In the genomic region with DNA sequence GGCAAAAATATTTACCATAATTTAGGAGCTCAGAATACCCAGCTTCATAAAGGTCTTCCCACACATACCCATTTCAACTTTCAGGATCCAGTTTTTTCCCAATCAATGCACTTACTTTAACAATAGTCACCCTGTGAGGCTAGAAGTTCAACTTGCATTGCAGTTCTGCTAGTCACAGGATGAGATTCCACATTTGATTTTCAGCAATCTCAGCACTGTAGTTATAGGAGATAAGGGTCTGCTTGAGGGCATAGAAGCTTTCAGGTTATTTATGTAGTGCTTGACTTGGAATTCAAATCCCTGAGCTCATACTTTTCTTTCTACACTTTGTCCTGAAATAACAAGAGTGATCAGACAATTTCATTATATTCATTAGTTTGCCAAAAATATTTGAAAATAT, we compare ENCODE assay signal across 22 cellular contexts.
DNase-seq lines count a peak whose midpoint lies in the region; ATAC-seq and TF ChIP-seq lines count a peak whose summit lies in the region.
"Had no signal": no experiment of that assay in that cellular context is flagged by ENCODE, and none has a peak within 500 bp of the region (broad histone marks: within the 10 kb centered on the region; RNA-seq: fewer than 3 reads in every experiment).

No MANE protein-coding gene starts in this region.

- intact Hi-C loops in activated CD4-positive, alpha-beta memory T cell treated with anti-CD3 and anti-CD28 coated beads for 36 hours (cut with micrococcal nuclease), result no loop called here

- no peak overlapping the region for H3K9ac ChIP-seq in Karpas-422 (ENCODE audit: low read length)
- H3K9ac ChIP-seq: BLaER1 treated with 17β-estradiol and CSF1 and Interleukin-3, amounts not matched to agents 10 nM and 100 nM had no signal

- H3K9me2 ChIP-seq in Karpas-422 (replicated peaks; ENCODE audit: insufficient read depth, low read length), result no peaks in the 10 kb centered on the region

- no peak for ATAC-seq in activated T-helper 17 cell treated with anti-CD3 and anti-CD28 coated beads, Interleukin-2, amount 50 U/mL, for 72 hours (replicated peaks)
- ATAC-seq in activated T-cell treated with anti-CD3 and anti-CD28 coated beads, Interleukin-2, amount 50 U/mL, for 4 hours, result no peak
- ATAC-seq: A549, GM23338, HCT116 had no signal

- no peaks in the 10 kb centered on the region; the same call in 1 of the 2 replicates for H3K36me3 ChIP-seq in Karpas-422 (ENCODE audit: insufficient read depth, low read length)
- H3K36me3 ChIP-seq: BE2C; BLaER1 treated with 17β-estradiol and CSF1 and Interleukin-3, amounts not matched to agents 10 nM and 100 nM had no signal

- no peak overlapping the region for H3K4me2 ChIP-seq in Karpas-422 (ENCODE audit: low read depth, low read length, poor library complexity, severe bottlenecking)
- H3K4me2 ChIP-seq: A549; BLaER1 treated with 17β-estradiol and CSF1 and Interleukin-3, amounts not matched to agents 10 nM and 100 nM; GM23338 had no signal

- H3K79me2 ChIP-seq in Karpas-422 (ENCODE audit: low read length), result no peaks in the 10 kb centered on the region

- no peak for DNase-seq in activated CD4-positive, alpha-beta memory T cell treated with anti-CD3 and anti-CD28 coated beads for 36 hours
- no peak for DNase-seq in activated CD4-positive, alpha-beta memory T cell treated with anti-CD3 and anti-CD28 coated beads, Interleukin-2, amount 10 ng/mL, durations not matched to agents 7 days and 5 days
- DNase-seq in Karpas-422 (no peak), fibroblast of the aortic adventitia (ENCODE audit: low read depth) (peak; percentile 28), NCI-H187 (lab: John Stamatoyannopoulos, UW) (no peak)
- no peak for DNase-seq in activated T-cell treated with anti-CD3 and anti-CD28 coated beads, Interleukin-2, amount 50 U/mL, for 4 hours
- DNase-seq: 8988T; ACHN; AML-193; BE2C; CD4-positive, alpha-beta T cell; CD8-positive, alpha-beta memory T cell; DMS53; DMS79 treated with DMSO at 0.1 percent for 48 hours; GF-D8; H9 had no signal

- H3K27ac Mint-ChIP-seq in activated CD4-positive, alpha-beta memory T cell treated with anti-CD3 and anti-CD28 coated beads for 36 hours, result peak overlapping the region; percentile 56
- H3K27ac Mint-ChIP-seq in activated CD4-positive, alpha-beta memory T cell treated with anti-CD3 and anti-CD28 coated beads, Interleukin-2, amount 10 ng/mL, durations not matched to agents 7 days and 5 days, result no peak overlapping the region
- no peak overlapping the region for H3K27ac Mint-ChIP-seq in activated T-helper 17 cell treated with anti-CD3 and anti-CD28 coated beads, Interleukin-2, amount 50 U/mL, for 72 hours
- H3K27ac Mint-ChIP-seq: CD14-positive monocyte; CD4-positive, alpha-beta T cell; GM23338; H9 had no signal

- POLR2A ChIA-PET in activated CD4-positive, alpha-beta memory T cell treated with anti-CD3 and anti-CD28 coated beads for 36 hours (lab: Charles Lee), result interaction anchor here (1.6 kb wide), 1 partner anchor 76 kb away, joined by 4 read pairs; no protein-coding TSS in a partner anchor
- POLR2A ChIA-PET in activated CD4-positive, alpha-beta memory T cell treated with anti-CD3 and anti-CD28 coated beads, Interleukin-2, amount 10 ng/mL, durations not matched to agents 7 days and 5 days (lab: Charles Lee), result no interaction called here

- H3K4me3 ChIP-seq in Karpas-422 (ENCODE audit: low read length) (no peak overlapping the region), fibroblast of the aortic adventitia (ENCODE audit: low read depth, low read length) (no peak overlapping the region)
- H3K4me3 ChIP-seq: A549; BLaER1 treated with 17β-estradiol and CSF1 and Interleukin-3, amounts not matched to agents 10 nM and 100 nM; GM23338 had no signal

- no peaks in the 10 kb centered on the region for H3K36me3 Mint-ChIP-seq in activated CD4-positive, alpha-beta memory T cell treated with anti-CD3 and anti-CD28 coated beads for 36 hours
- peaks cover 3% of the 10 kb centered on the region for H3K36me3 Mint-ChIP-seq in activated CD4-positive, alpha-beta memory T cell treated with anti-CD3 and anti-CD28 coated beads, Interleukin-2, amount 10 ng/mL, durations not matched to agents 7 days and 5 days (ENCODE audit: low read depth)
- H3K36me3 Mint-ChIP-seq in activated T-helper 17 cell treated with anti-CD3 and anti-CD28 coated beads, Interleukin-2, amount 50 U/mL, for 72 hours (ENCODE audit: low read depth), result no peaks in the 10 kb centered on the region
- peaks cover 3% of the 10 kb centered on the region for H3K36me3 Mint-ChIP-seq in activated T-cell treated with anti-CD3 and anti-CD28 coated beads, Interleukin-2, amount 50 U/mL, for 4 hours (ENCODE audit: insufficient read depth)
- H3K36me3 Mint-ChIP-seq: CD14-positive monocyte had no signal

- peaks cover 4% of the 10 kb centered on the region; the same call in 1 of the 2 replicates for H3K9me3 ChIP-seq in Karpas-422 (ENCODE audit: low read length)
- H3K9me3 ChIP-seq: A549, BE2C had no signal

- H3K4me1 Mint-ChIP-seq in activated CD4-positive, alpha-beta memory T cell treated with anti-CD3 and anti-CD28 coated beads for 36 hours (ENCODE audit: low read depth), result peaks cover 75% of the 10 kb centered on the region
- peaks cover 9% of the 10 kb centered on the region for H3K4me1 Mint-ChIP-seq in activated CD4-positive, alpha-beta memory T cell treated with anti-CD3 and anti-CD28 coated beads, Interleukin-2, amount 10 ng/mL, durations not matched to agents 7 days and 5 days
- peaks cover 18% of the 10 kb centered on the region for H3K4me1 Mint-ChIP-seq in activated T-helper 17 cell treated with anti-CD3 and anti-CD28 coated beads, Interleukin-2, amount 50 U/mL, for 72 hours
- peaks cover 58% of the 10 kb centered on the region for H3K4me1 Mint-ChIP-seq in activated T-cell treated with anti-CD3 and anti-CD28 coated beads, Interleukin-2, amount 50 U/mL, for 4 hours (ENCODE audit: low read depth)
- H3K4me1 Mint-ChIP-seq: GM23338, H9 had no signal

- H3K9me3 Mint-ChIP-seq in activated CD4-positive, alpha-beta memory T cell treated with anti-CD3 and anti-CD28 coated beads for 36 hours, result no peaks in the 10 kb centered on the region
- peaks cover 16% of the 10 kb centered on the region for H3K9me3 Mint-ChIP-seq in activated CD4-positive, alpha-beta memory T cell treated with anti-CD3 and anti-CD28 coated beads, Interleukin-2, amount 10 ng/mL, durations not matched to agents 7 days and 5 days
- H3K9me3 Mint-ChIP-seq in activated T-helper 17 cell treated with anti-CD3 and anti-CD28 coated beads, Interleukin-2, amount 50 U/mL, for 72 hours, result no peaks in the 10 kb centered on the region
- H3K9me3 Mint-ChIP-seq in activated T-cell treated with anti-CD3 and anti-CD28 coated beads, Interleukin-2, amount 50 U/mL, for 4 hours, result peaks cover 11% of the 10 kb centered on the region
- H3K9me3 Mint-ChIP-seq: GM23338 had no signal

- H3K27ac ChIP-seq in Karpas-422 (ENCODE audit: low read length), result no peak overlapping the region
- H3K27ac ChIP-seq: A549; BLaER1 treated with 17β-estradiol and CSF1 and Interleukin-3, amounts not matched to agents 10 nM and 100 nM had no signal

- no peaks in the 10 kb centered on the region for H3K27me3 ChIP-seq in Karpas-422 (ENCODE audit: low read length)
- H3K27me3 ChIP-seq: BE2C had no signal

- no peaks in the 10 kb centered on the region for H3K27me3 Mint-ChIP-seq in activated CD4-positive, alpha-beta memory T cell treated with anti-CD3 and anti-CD28 coated beads for 36 hours
- no peaks in the 10 kb centered on the region for H3K27me3 Mint-ChIP-seq in activated CD4-positive, alpha-beta memory T cell treated with anti-CD3 and anti-CD28 coated beads, Interleukin-2, amount 10 ng/mL, durations not matched to agents 7 days and 5 days
- no peaks in the 10 kb centered on the region for H3K27me3 Mint-ChIP-seq in activated T-helper 17 cell treated with anti-CD3 and anti-CD28 coated beads, Interleukin-2, amount 50 U/mL, for 72 hours
- H3K27me3 Mint-ChIP-seq in activated T-cell treated with anti-CD3 and anti-CD28 coated beads, Interleukin-2, amount 50 U/mL, for 4 hours (ENCODE audit: low read depth), result no peaks in the 10 kb centered on the region
- H3K27me3 Mint-ChIP-seq: CD4-positive, alpha-beta T cell; CD8-positive, alpha-beta memory T cell had no signal

- TF ChIP-seq CTCF in fibroblast of the aortic adventitia (IDR thresholded peaks at IDR 0.05; ENCODE audit: insufficient read depth, low read length), result no peak

- CTCF ChIA-PET in activated CD4-positive, alpha-beta memory T cell treated with anti-CD3 and anti-CD28 coated beads for 36 hours (lab: Charles Lee), result interaction anchor here (1.2 to 1.4 kb wide), 2 partner anchors 11 to 44 kb away, joined by 3 to 6 read pairs; no protein-coding TSS in a partner anchor
- CTCF ChIA-PET in activated CD4-positive, alpha-beta memory T cell treated with anti-CD3 and anti-CD28 coated beads, Interleukin-2, amount 10 ng/mL, durations not matched to agents 7 days and 5 days (lab: Charles Lee), result no interaction called here

- no peak overlapping the region for H3K4me3 Mint-ChIP-seq in activated CD4-positive, alpha-beta memory T cell treated with anti-CD3 and anti-CD28 coated beads for 36 hours
- no peak overlapping the region for H3K4me3 Mint-ChIP-seq in activated CD4-positive, alpha-beta memory T cell treated with anti-CD3 and anti-CD28 coated beads, Interleukin-2, amount 10 ng/mL, durations not matched to agents 7 days and 5 days
- peak overlapping the region; percentile 6 for H3K4me3 Mint-ChIP-seq in activated T-helper 17 cell treated with anti-CD3 and anti-CD28 coated beads, Interleukin-2, amount 50 U/mL, for 72 hours
- no peak overlapping the region for H3K4me3 Mint-ChIP-seq in activated T-cell treated with anti-CD3 and anti-CD28 coated beads, Interleukin-2, amount 50 U/mL, for 4 hours
- H3K4me3 Mint-ChIP-seq: CD14-positive monocyte; CD4-positive, alpha-beta T cell; GM23338; H9 had no signal

- H3K4me1 ChIP-seq in Karpas-422 (ENCODE audit: low read length), result peaks cover 21% of the 10 kb centered on the region
- H3K4me1 ChIP-seq: A549, BE2C had no signal

- no peaks in the 10 kb centered on the region for H4K20me1 ChIP-seq in Karpas-422 (ENCODE audit: insufficient read depth, low read depth, low read length)
- H4K20me1 ChIP-seq: BLaER1 treated with 17β-estradiol and CSF1 and Interleukin-3, amounts not matched to agents 10 nM and 100 nM had no signal

- peak overlapping the region; percentile 86; the same call in 1 of the 2 replicates for H2AFZ ChIP-seq in Karpas-422 (ENCODE audit: low read length)
- H2AFZ ChIP-seq: GM23338 had no signal
